Comparison of ENCODE assay signal across 9 cellular contexts in genomic region chr15:79849789-79850188, GRCh38. TPM values are rescaled to one million over a fixed set of nuclear protein-coding genes. Genes with fewer than 3 reads are reported as not detected.
DNase-seq lines count a peak whose midpoint lies in the region; ATAC-seq, FAIRE-seq and TF ChIP-seq lines count a peak whose summit lies in the region.
"Had no signal": no experiment of that assay in that cellular context is flagged by ENCODE, and none has a peak within 500 bp of the region (broad histone marks: within the 10 kb centered on the region; RNA-seq: fewer than 3 reads in every experiment).

No MANE protein-coding gene starts in this region.

- no peak overlapping the region for H3K4me3 ChIP-seq in KMS-11 (IDR thresholded peaks at IDR 0.05; ENCODE audit: insufficient read depth, low read depth, low read length)
- no peak overlapping the region for H3K4me3 ChIP-seq in adipocyte (ENCODE audit: low read length)
- no peak overlapping the region for H3K4me3 ChIP-seq in liver (ENCODE audit: low read depth in 1 of 3, low read length in 3 of 3)

- no peak for FAIRE-seq in RCC 7860 (lab: Jason Lieb, UNC)

- no peak overlapping the region for H3K4me2 ChIP-seq in KMS-11

- H3K79me2 ChIP-seq in KMS-11 (ENCODE audit: insufficient read depth, low read depth), result no peaks in the 10 kb centered on the region

- H4K20me1 ChIP-seq in KMS-11 (ENCODE audit: insufficient read depth), result no peaks in the 10 kb centered on the region

- H3K27me3 ChIP-seq in KMS-11 (ENCODE audit: insufficient read depth, low read depth) (no peaks in the 10 kb centered on the region), adipocyte (replicated peaks; ENCODE audit: control insufficient read depth, insufficient read depth, low read length) (no peaks in the 10 kb centered on the region), liver (ENCODE audit: control insufficient read depth in 4 of 4, insufficient read depth in 4 of 4, low read length in 3 of 4) (no peaks in the 10 kb centered on the region)

- H3K36me3 ChIP-seq in KMS-11 (ENCODE audit: insufficient read depth), result no peaks in the 10 kb centered on the region
- H3K36me3 ChIP-seq in adipocyte (ENCODE audit: control insufficient read depth, insufficient read depth, low read length, severe bottlenecking), result peaks cover 5% of the 10 kb centered on the region
- H3K36me3 ChIP-seq in liver (ENCODE audit: control insufficient read depth in 4 of 4, insufficient read depth in 3 of 4, low read depth in 1 of 4, low read length in 3 of 4), result peaks cover 1 to 41% (median 31%) of the 10 kb centered on the region in 4 donors

- H2AFZ ChIP-seq in KMS-11 (ENCODE audit: low read depth), result no peak overlapping the region

- no peak overlapping the region for H3K9ac ChIP-seq in KMS-11
- H3K9ac ChIP-seq in adipocyte (ENCODE audit: low read length), result no peak overlapping the region
- no peak overlapping the region for H3K9ac ChIP-seq in liver (ENCODE audit: low read depth in 1 of 2, low read length in 2 of 2)

- H3K27ac ChIP-seq in KMS-11, result no peak overlapping the region
- H3K27ac ChIP-seq in liver (ENCODE audit: low read depth in 1 of 2, low read length in 2 of 2), result no peak overlapping the region

- TF ChIP-seq RAD21 in liver (IDR thresholded peaks at IDR 0.05), result peak; percentile 72 to 76

- TF ChIP-seq CTCF in KMS-11 (conservative IDR thresholded peaks at IDR 0.05; ENCODE audit: low read depth, low read length) (peak; percentile 65), liver (IDR thresholded peaks at IDR 0.05; ENCODE audit: low read depth, low read length, missing input control) (peak; percentile 44)

- H3K4me1 ChIP-seq in KMS-11 (ENCODE audit: low read depth, poor library complexity, severe bottlenecking) (peaks cover 3% of the 10 kb centered on the region), adipocyte (ENCODE audit: control insufficient read depth, insufficient read depth, low read length) (peaks cover 4% of the 10 kb centered on the region), liver (ENCODE audit: control insufficient read depth in 4 of 4, insufficient read depth in 4 of 4, low read length in 3 of 4) (peaks cover 4 to 44% (median 29%) of the 10 kb centered on the region in 4 donors)

- no peak for ATAC-seq in GM18907 (IDR thresholded peaks at IDR 0.05; ENCODE audit: unreplicated experiment)
- ATAC-seq: naive thymus-derived CD8-positive, alpha-beta T cell had no signal

- WGBS in liver, result 84% methylated on average over 3 of the region's 3 CpGs

- H3K9me3 ChIP-seq in adipocyte (ENCODE audit: control insufficient read depth, low read length) (no peaks in the 10 kb centered on the region), liver (ENCODE audit: control insufficient read depth in 4 of 4, low read length in 3 of 4) (no peaks in the 10 kb centered on the region)

- DNase-seq in DMS53 (lab: John Stamatoyannopoulos, UW), result peak; percentile 32
- no peak for DNase-seq in DMS53 treated with DMSO at 0.1 percent for 48 hours (lab: John Stamatoyannopoulos, UW; ENCODE audit: unreplicated experiment)
- peak; percentile 65 for DNase-seq in adipocyte (ENCODE audit: low read depth)
- DNase-seq in RCC 7860 (ENCODE audit: low spot score), result no peak
- DNase-seq in activated gamma-delta T cell (lab: John Stamatoyannopoulos, UW), result no peak

TF ChIP-seq in liver, 16 proteins besides CTCF, POLR2A, EP300 and RAD21:
- no peak for TF ChIP-seq NR2F2 (IDR thresholded peaks at IDR 0.05)
- no peak for TF ChIP-seq ZBTB33 (IDR thresholded peaks at IDR 0.05)
- no peak for TF ChIP-seq FOXA1 (IDR thresholded peaks at IDR 0.05)
- no peak for TF ChIP-seq HNF4G (IDR thresholded peaks at IDR 0.05)
- no peak for TF ChIP-seq YY1 (IDR thresholded peaks at IDR 0.05)
- TF ChIP-seq SP1 (IDR thresholded peaks at IDR 0.05), result no peak
- no peak for TF ChIP-seq EGR1 (IDR thresholded peaks at IDR 0.05; ENCODE audit: low read depth in 2 of 2)
- no peak for TF ChIP-seq RXRA (IDR thresholded peaks at IDR 0.05)
- no peak for TF ChIP-seq TAF1 (conservative IDR thresholded peaks at IDR 0.05)
- no peak for TF ChIP-seq JUND (IDR thresholded peaks at IDR 0.05)
- TF ChIP-seq GABPA (IDR thresholded peaks at IDR 0.05 in 1 of 2, conservative IDR thresholded peaks at IDR 0.05 in 1 of 2), result no peak
- no peak for TF ChIP-seq ATF3 (IDR thresholded peaks at IDR 0.05)

RNA-seq across cellular contexts. Expression of gene MTHFS, which starts 47.0 kb away (rescaled TPM):
- total RNA-seq in liver, result 100 to 1,000 TPM in 1 of 2 donors, 10 to 100 TPM in 1; 40.9 to 140 TPM
- 100 to 1,000 TPM; 175 to 338 TPM for polyA plus RNA-seq in liver

Comparison
In these comparisons a context has a peak if more than half of its experiments do, and no peak if none do; other contexts are left out.
1. DNase-seq: peak in DMS53 (single experiment) and adipocyte (single experiment); none in DMS53 treated with DMSO at 0.1 percent for 48 hours (single experiment), RCC 7860 (single experiment) and activated gamma-delta T cell (single experiment).